8 cellular contexts compared by ENCODE assay signal in the genomic region with DNA sequence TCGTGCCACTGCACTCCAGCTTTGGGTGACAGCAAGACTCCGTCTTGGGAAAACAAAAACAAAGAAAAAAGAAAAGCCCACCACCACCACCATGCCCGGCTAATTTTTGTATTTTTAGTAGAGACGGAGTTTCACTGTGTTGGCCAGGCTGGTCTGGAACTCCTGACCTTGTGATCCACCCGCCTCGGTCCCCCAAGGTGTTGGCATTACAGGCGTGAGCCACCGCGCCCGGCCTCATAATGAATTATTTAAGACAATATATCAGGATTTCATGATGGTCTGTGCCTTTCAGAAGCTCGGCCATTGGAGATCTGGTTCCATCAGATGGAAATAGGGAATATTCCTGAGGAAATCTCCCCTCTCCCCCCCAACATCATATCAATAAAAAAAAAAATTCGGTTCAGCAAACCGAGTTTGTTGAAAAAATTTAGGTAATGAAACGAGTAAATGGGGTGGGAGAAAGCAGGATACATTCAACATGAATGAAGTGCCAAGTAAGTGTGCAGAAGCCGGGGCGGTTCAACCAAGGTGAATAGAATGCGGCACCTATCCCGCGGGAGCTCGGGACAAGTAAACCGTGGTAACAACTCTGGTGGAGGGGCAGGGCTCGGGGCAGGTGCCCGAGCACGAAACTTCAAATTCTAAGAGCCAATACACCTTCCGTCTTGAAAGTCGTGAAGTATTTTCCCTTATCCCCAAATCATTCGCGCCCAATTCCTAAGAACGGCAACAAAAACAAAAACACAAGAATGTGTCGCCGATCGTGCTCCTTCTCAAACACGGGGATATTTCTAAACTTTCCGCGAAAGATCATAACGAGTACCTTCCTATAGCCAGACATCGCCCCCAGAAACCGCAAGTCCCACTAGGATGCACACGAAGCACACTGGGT. TPM values are rescaled to one million over a fixed set of nuclear protein-coding genes. Genes with fewer than 3 reads are reported as not detected.
DNase-seq lines count a peak whose midpoint lies in the region; ATAC-seq and TF ChIP-seq lines count a peak whose summit lies in the region.

No MANE protein-coding gene starts in this region.

- WGBS in iPS DF 6.9 (ENCODE audit: insufficient coverage, insufficient read length), result no CpG with 5 or more reads among the region's 39 CpGs
- 16% methylated on average over 39 of the region's 39 CpGs for WGBS in smooth muscle cell (ENCODE audit: low lambda C conversion rate)

- no peaks in the 10 kb centered on the region for H3K9me3 Mint-ChIP-seq in activated CD8-positive, alpha-beta memory T cell treated with anti-CD3 and anti-CD28 coated beads, Interleukin-2, amount 10 ng/mL, durations not matched to agents 7 days and 5 days (ENCODE audit: low read depth)
- no peaks in the 10 kb centered on the region for H3K9me3 Mint-ChIP-seq in activated CD8-positive, alpha-beta T cell treated with anti-CD3 and anti-CD28 coated beads, Interleukin-2, amount 10 ng/mL, durations not matched to agents 7 days and 5 days (ENCODE audit: insufficient read depth)

- H3K9me3 ChIP-seq in iPS DF 6.9 (ENCODE audit: control insufficient read depth, insufficient read depth, low read length) (no peaks in the 10 kb centered on the region), smooth muscle cell (replicated peaks; ENCODE audit: low read depth) (no peaks in the 10 kb centered on the region)

- CTCF ChIA-PET in activated CD8-positive, alpha-beta memory T cell treated with anti-CD3 and anti-CD28 coated beads, Interleukin-2, amount 10 ng/mL, durations not matched to agents 7 days and 5 days (lab: Charles Lee), result no interaction called here
- CTCF ChIA-PET in activated CD8-positive, alpha-beta T cell treated with anti-CD3 and anti-CD28 coated beads, Interleukin-2, amount 10 ng/mL, durations not matched to agents 7 days and 5 days (lab: Charles Lee), result interaction anchor here (0.7 kb wide), 2 partner anchors 27 to 256 kb away, joined by 3 read pairs; no protein-coding TSS in a partner anchor

- no peak overlapping the region for H3K27ac ChIP-seq in iPS DF 6.9 (ENCODE audit: low read length)
- H3K27ac ChIP-seq in smooth muscle cell (ENCODE audit: low read depth), result no peak overlapping the region

- H3K4me3 ChIP-seq in iPS DF 6.9 (ENCODE audit: low read length) (peak overlapping the region; percentile 70; the same call in 1 of the 2 replicates), smooth muscle cell (peak overlapping the region; percentile 73)

- POLR2A ChIA-PET in activated CD8-positive, alpha-beta T cell treated with anti-CD3 and anti-CD28 coated beads, Interleukin-2, amount 10 ng/mL, durations not matched to agents 7 days and 5 days (lab: Charles Lee), result no interaction called here

- peak overlapping the region; percentile 90 for H2AFZ ChIP-seq in smooth muscle cell (ENCODE audit: low read depth)

- H3K79me2 ChIP-seq in smooth muscle cell (ENCODE audit: low read depth), result peaks cover 34% of the 10 kb centered on the region

- H3K27ac Mint-ChIP-seq in activated CD8-positive, alpha-beta memory T cell treated with anti-CD3 and anti-CD28 coated beads, Interleukin-2, amount 10 ng/mL, durations not matched to agents 7 days and 5 days, result peak overlapping the region; percentile 76
- peak overlapping the region; percentile 93 for H3K27ac Mint-ChIP-seq in activated CD8-positive, alpha-beta T cell treated with anti-CD3 and anti-CD28 coated beads, Interleukin-2, amount 10 ng/mL, durations not matched to agents 7 days and 5 days

- H3K36me3 Mint-ChIP-seq in activated CD8-positive, alpha-beta memory T cell treated with anti-CD3 and anti-CD28 coated beads, Interleukin-2, amount 10 ng/mL, durations not matched to agents 7 days and 5 days, result no peaks in the 10 kb centered on the region
- H3K36me3 Mint-ChIP-seq in activated CD8-positive, alpha-beta T cell treated with anti-CD3 and anti-CD28 coated beads, Interleukin-2, amount 10 ng/mL, durations not matched to agents 7 days and 5 days (ENCODE audit: low read depth), result peaks cover 3% of the 10 kb centered on the region

- no peak for ATAC-seq in activated CD8-positive, alpha-beta memory T cell treated with anti-CD3 and anti-CD28 coated beads, Interleukin-2, amount 10 ng/mL, durations not matched to agents 7 days and 5 days
- ATAC-seq in activated CD8-positive, alpha-beta T cell treated with anti-CD3 and anti-CD28 coated beads, Interleukin-2, amount 10 ng/mL, durations not matched to agents 7 days and 5 days, result no peak
- ATAC-seq in GM21825 (IDR thresholded peaks at IDR 0.05; ENCODE audit: unreplicated experiment) (no peak), GM21515 (IDR thresholded peaks at IDR 0.05; ENCODE audit: unreplicated experiment) (no peak)

- H3K9ac ChIP-seq in smooth muscle cell (ENCODE audit: low read depth), result no peak overlapping the region

- H3K36me3 ChIP-seq in iPS DF 6.9 (ENCODE audit: control insufficient read depth, insufficient read depth, low read length) (no peaks in the 10 kb centered on the region), smooth muscle cell (ENCODE audit: low read depth) (no peaks in the 10 kb centered on the region)

- H3K4me1 ChIP-seq in iPS DF 6.9 (ENCODE audit: control insufficient read depth, insufficient read depth, low read length) (no peaks in the 10 kb centered on the region), smooth muscle cell (ENCODE audit: low read depth) (peaks cover 12% of the 10 kb centered on the region)

- peak overlapping the region; percentile 92 for H3K4me2 ChIP-seq in smooth muscle cell

- peak overlapping the region; percentile 92 for H3K4me3 Mint-ChIP-seq in activated CD8-positive, alpha-beta memory T cell treated with anti-CD3 and anti-CD28 coated beads, Interleukin-2, amount 10 ng/mL, durations not matched to agents 7 days and 5 days
- H3K4me3 Mint-ChIP-seq in activated CD8-positive, alpha-beta T cell treated with anti-CD3 and anti-CD28 coated beads, Interleukin-2, amount 10 ng/mL, durations not matched to agents 7 days and 5 days, result peak overlapping the region; percentile 97

- peaks cover under 1% of the 10 kb centered on the region for H4K20me1 ChIP-seq in smooth muscle cell (ENCODE audit: low read depth)

- no peak for TF ChIP-seq CTCF in smooth muscle cell (IDR thresholded peaks at IDR 0.05; ENCODE audit: borderline replicate concordance, insufficient read depth, poor library complexity, severe bottlenecking)

- H3K27me3 Mint-ChIP-seq in activated CD8-positive, alpha-beta memory T cell treated with anti-CD3 and anti-CD28 coated beads, Interleukin-2, amount 10 ng/mL, durations not matched to agents 7 days and 5 days, result no peaks in the 10 kb centered on the region
- no peaks in the 10 kb centered on the region for H3K27me3 Mint-ChIP-seq in activated CD8-positive, alpha-beta T cell treated with anti-CD3 and anti-CD28 coated beads, Interleukin-2, amount 10 ng/mL, durations not matched to agents 7 days and 5 days (ENCODE audit: low read depth)

- no peaks in the 10 kb centered on the region for H3F3A ChIP-seq in smooth muscle cell (ENCODE audit: low read depth)

- H3K4me1 Mint-ChIP-seq in activated CD8-positive, alpha-beta memory T cell treated with anti-CD3 and anti-CD28 coated beads, Interleukin-2, amount 10 ng/mL, durations not matched to agents 7 days and 5 days, result peaks cover 13% of the 10 kb centered on the region
- H3K4me1 Mint-ChIP-seq in activated CD8-positive, alpha-beta T cell treated with anti-CD3 and anti-CD28 coated beads, Interleukin-2, amount 10 ng/mL, durations not matched to agents 7 days and 5 days (ENCODE audit: low read depth), result peaks cover 16% of the 10 kb centered on the region

- no peak for DNase-seq in activated CD8-positive, alpha-beta memory T cell treated with anti-CD3 and anti-CD28 coated beads, Interleukin-2, amount 10 ng/mL, durations not matched to agents 7 days and 5 days
- no peak for DNase-seq in activated CD8-positive, alpha-beta memory T cell treated with anti-CD3 and anti-CD28 coated beads for 24 hours
- peak; percentile 20 for DNase-seq in activated CD8-positive, alpha-beta T cell treated with anti-CD3 and anti-CD28 coated beads, Interleukin-2, amount 10 ng/mL, durations not matched to agents 7 days and 5 days
- DNase-seq in iPS DF 6.9 (ENCODE audit: low read depth, low spot score) (no peak), smooth muscle cell (lab: John Stamatoyannopoulos, UW; ENCODE audit: unreplicated experiment) (no peak), hippocampal formation (lab: John Stamatoyannopoulos, UW) (no peak)

- H3K27me3 ChIP-seq in iPS DF 6.9 (ENCODE audit: control insufficient read depth, insufficient read depth, low read length) (no peaks in the 10 kb centered on the region), smooth muscle cell (ENCODE audit: low read depth) (no peaks in the 10 kb centered on the region)

RNA-seq across cellular contexts. Expression of gene TXLNG, which starts 0.8 kb away (rescaled TPM):
- 10 to 100 TPM; 10.2 to 13.2 TPM for total RNA-seq in activated CD8-positive, alpha-beta memory T cell treated with anti-CD3 and anti-CD28 coated beads, Interleukin-2, amount 10 ng/mL, durations not matched to agents 7 days and 5 days
- total RNA-seq in activated CD8-positive, alpha-beta T cell treated with anti-CD3 and anti-CD28 coated beads, Interleukin-2, amount 10 ng/mL, durations not matched to agents 7 days and 5 days, result 10 to 100 TPM; 10.8 to 10.9 TPM
- total RNA-seq in smooth muscle cell, result 17.5 and 19.6 TPM in 2 replicates
- polyA plus RNA-seq in smooth muscle cell, result 5.7 and 7.8 TPM in 2 replicates
